1 cellular context compared by ENCODE assay signal in the genomic region with DNA sequence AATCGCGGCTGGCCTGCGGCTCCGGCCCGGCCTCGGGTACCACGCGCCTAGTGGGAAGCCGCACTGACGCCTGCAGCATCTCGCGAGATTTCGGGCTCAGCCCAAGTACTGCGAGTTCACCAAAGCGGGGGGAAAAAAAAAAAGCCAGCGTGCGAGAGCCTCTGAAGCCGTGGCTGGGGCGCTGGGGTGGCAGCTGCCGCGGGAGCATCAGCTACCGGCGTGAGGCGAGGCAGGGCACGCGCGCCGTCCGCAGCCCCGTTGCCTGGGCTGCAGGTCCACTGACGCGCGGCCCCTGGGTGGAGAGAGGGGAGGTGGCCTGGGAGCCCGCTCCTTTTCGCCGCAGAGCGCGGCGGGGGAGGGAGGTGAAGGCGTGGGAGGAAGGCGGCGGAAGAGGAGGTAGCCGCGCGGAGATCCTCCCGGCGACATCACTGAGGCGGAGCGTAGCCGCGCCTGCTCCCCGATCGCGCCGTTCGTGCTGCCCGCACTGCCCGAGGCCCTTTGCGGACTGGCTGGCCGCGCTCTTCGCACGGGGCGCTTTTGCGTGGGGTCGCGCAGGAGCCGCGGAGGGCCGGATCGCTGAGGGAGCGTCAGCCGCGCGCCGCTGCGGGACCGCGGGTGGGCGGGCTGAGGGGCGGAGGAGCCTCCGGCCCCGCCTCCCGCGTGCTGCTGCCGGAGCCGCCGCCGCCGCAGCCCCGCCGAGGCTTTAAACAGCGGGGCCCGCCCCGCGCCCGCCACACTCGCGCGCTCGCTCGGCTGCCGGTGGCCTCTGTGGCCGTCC.
TF ChIP-seq lines count a peak whose summit lies in the region.

A gene (plus strand): TSS at position 734 of the 778 bp plus-strand sequence. CDS start 189 bp downstream, outside the sequence.

TF ChIP-seq in HepG2, 621 proteins besides CTCF, POLR2A, EP300 and RAD21 (continued from another document and continues in another):
- TF ChIP-seq ZNF17 (CRISPR knock-in tag; IDR thresholded peaks at IDR 0.05) (no peak), JUND (CRISPR knock-in tag; IDR thresholded peaks at IDR 0.05) (no peak), GATA4 (IDR thresholded peaks at IDR 0.05; ENCODE audit: borderline replicate concordance, low read depth) (no peak), ZMYM2 (CRISPR knock-in tag; IDR thresholded peaks at IDR 0.05) (no peak), HNRNPH1 (optimal IDR thresholded peaks at IDR 0.05; ENCODE audit: low read depth, low read length) (no peak), HHEX (CRISPR knock-in tag; IDR thresholded peaks at IDR 0.05) (no peak), FLYWCH1 (CRISPR knock-in tag; IDR thresholded peaks at IDR 0.05) (no peak), ZNF83 (CRISPR knock-in tag; IDR thresholded peaks at IDR 0.05; ENCODE audit: borderline replicate concordance) (no peak), ATF1 (CRISPR knock-in tag; IDR thresholded peaks at IDR 0.05) (no peak), TBL1XR1 (IDR thresholded peaks at IDR 0.05; ENCODE audit: borderline replicate concordance, low read length, partially characterized antibody) (no peak), CC2D1A (CRISPR knock-in tag; IDR thresholded peaks at IDR 0.05) (no peak), KAT2B (IDR thresholded peaks at IDR 0.05; ENCODE audit: borderline replicate concordance, low read depth, low read length) (no peak), ZSCAN29 (CRISPR knock-in tag; conservative IDR thresholded peaks at IDR 0.05) (no peak; the same call in 1 of the 2 replicates), MIXL1 (CRISPR knock-in tag; IDR thresholded peaks at IDR 0.05) (no peak), ZNF615 (CRISPR knock-in tag; IDR thresholded peaks at IDR 0.05; ENCODE audit: borderline replicate concordance) (no peak), ZNF234 (CRISPR knock-in tag; conservative IDR thresholded peaks at IDR 0.05) (peak; percentile 83; the same call in 1 of the 2 replicates), ZNF674 (CRISPR knock-in tag; IDR thresholded peaks at IDR 0.05; ENCODE audit: low read depth) (0 out of 2 replicates have a peak, but pooled peaks have one; percentile 39), ASH2L (IDR thresholded peaks at IDR 0.05; ENCODE audit: insufficient read length, low read depth, low read length) (peak; percentile 67), MTA1 (CRISPR knock-in tag; IDR thresholded peaks at IDR 0.05; ENCODE audit: borderline replicate concordance) (no peak), BCL6 (CRISPR knock-in tag; IDR thresholded peaks at IDR 0.05) (no peak; the same call in 1 of the 2 replicates), REL (CRISPR knock-in tag; conservative IDR thresholded peaks at IDR 0.05) (no peak), ZFX (CRISPR knock-in tag; IDR thresholded peaks at IDR 0.05; ENCODE audit: low read depth) (peak; percentile 83), ZNF605 (CRISPR knock-in tag; IDR thresholded peaks at IDR 0.05) (no peak), ZKSCAN1 (IDR thresholded peaks at IDR 0.05; ENCODE audit: low read length) (no peak), NFKBIZ (CRISPR knock-in tag; IDR thresholded peaks at IDR 0.05) (no peak), POLR2G (IDR thresholded peaks at IDR 0.05; ENCODE audit: low read depth, low read length) (peak; percentile 75), NRL (CRISPR knock-in tag; IDR thresholded peaks at IDR 0.05; ENCODE audit: borderline replicate concordance) (peak; percentile 79; the same call in 1 of the 2 replicates), ZNF382 (CRISPR knock-in tag; IDR thresholded peaks at IDR 0.05; ENCODE audit: borderline replicate concordance) (no peak), FOXP1 (IDR thresholded peaks at IDR 0.05) (no peak), FOXP1 (CRISPR knock-in tag; IDR thresholded peaks at IDR 0.05) (no peak), KDM5A (IDR thresholded peaks at IDR 0.05; ENCODE audit: borderline replicate concordance, low read length) (no peak), SP140L (CRISPR knock-in tag; IDR thresholded peaks at IDR 0.05; ENCODE audit: borderline replicate concordance) (no peak), DNMT3B (CRISPR knock-in tag; conservative IDR thresholded peaks at IDR 0.05) (no peak), PAWR (CRISPR knock-in tag; IDR thresholded peaks at IDR 0.05; ENCODE audit: borderline replicate concordance) (no peak), ZNF546 (CRISPR knock-in tag; conservative IDR thresholded peaks at IDR 0.05) (peak; percentile 32; the same call in 1 of the 2 replicates), ZNF367 (CRISPR knock-in tag; IDR thresholded peaks at IDR 0.05; ENCODE audit: borderline replicate concordance) (no peak), ZNF33A (CRISPR knock-in tag; IDR thresholded peaks at IDR 0.05; ENCODE audit: borderline replicate concordance) (no peak), MXI1 (IDR thresholded peaks at IDR 0.05; ENCODE audit: borderline replicate concordance, low read depth, low read length) (0 out of 3 replicates have a peak, but pooled peaks have one; percentile 55), CHD2 (IDR thresholded peaks at IDR 0.05; ENCODE audit: low read depth, low read length) (peak; percentile 94), PHF20 (CRISPR knock-in tag; IDR thresholded peaks at IDR 0.05) (peak; percentile 69), IRX3 (CRISPR knock-in tag; IDR thresholded peaks at IDR 0.05; ENCODE audit: borderline replicate concordance, low read depth) (no peak), ZMYM4 (CRISPR knock-in tag; IDR thresholded peaks at IDR 0.05) (peak; percentile 66; the same call in 1 of the 2 replicates), ZNF773 (CRISPR knock-in tag; IDR thresholded peaks at IDR 0.05; ENCODE audit: borderline replicate concordance) (no peak), GATAD2A (CRISPR knock-in tag; IDR thresholded peaks at IDR 0.05) (no peak)
- TF ChIP-seq, protein P1, sequence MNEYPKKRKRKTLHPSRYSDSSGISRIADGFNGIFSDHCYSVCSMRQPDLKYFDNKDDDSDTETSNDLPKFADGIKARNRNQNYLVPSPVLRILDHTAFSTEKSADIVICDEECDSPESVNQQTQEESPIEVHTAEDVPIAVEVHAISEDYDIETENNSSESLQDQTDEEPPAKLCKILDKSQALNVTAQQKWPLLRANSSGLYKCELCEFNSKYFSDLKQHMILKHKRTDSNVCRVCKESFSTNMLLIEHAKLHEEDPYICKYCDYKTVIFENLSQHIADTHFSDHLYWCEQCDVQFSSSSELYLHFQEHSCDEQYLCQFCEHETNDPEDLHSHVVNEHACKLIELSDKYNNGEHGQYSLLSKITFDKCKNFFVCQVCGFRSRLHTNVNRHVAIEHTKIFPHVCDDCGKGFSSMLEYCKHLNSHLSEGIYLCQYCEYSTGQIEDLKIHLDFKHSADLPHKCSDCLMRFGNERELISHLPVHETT (CRISPR knock-in tag; conservative IDR thresholded peaks at IDR 0.05), result 0 out of 2 replicates have a peak, but pooled peaks have one; percentile 13
- TF ChIP-seq, protein P2, sequence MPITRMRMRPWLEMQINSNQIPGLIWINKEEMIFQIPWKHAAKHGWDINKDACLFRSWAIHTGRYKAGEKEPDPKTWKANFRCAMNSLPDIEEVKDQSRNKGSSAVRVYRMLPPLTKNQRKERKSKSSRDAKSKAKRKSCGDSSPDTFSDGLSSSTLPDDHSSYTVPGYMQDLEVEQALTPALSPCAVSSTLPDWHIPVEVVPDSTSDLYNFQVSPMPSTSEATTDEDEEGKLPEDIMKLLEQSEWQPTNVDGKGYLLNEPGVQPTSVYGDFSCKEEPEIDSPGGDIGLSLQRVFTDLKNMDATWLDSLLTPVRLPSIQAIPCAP (CRISPR knock-in tag; IDR thresholded peaks at IDR 0.05; ENCODE audit: low read depth), result no peak
- TF ChIP-seq, protein P3, sequence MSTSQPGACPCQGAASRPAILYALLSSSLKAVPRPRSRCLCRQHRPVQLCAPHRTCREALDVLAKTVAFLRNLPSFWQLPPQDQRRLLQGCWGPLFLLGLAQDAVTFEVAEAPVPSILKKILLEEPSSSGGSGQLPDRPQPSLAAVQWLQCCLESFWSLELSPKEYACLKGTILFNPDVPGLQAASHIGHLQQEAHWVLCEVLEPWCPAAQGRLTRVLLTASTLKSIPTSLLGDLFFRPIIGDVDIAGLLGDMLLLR (CRISPR knock-in tag; IDR thresholded peaks at IDR 0.05), result peak; percentile 64; the same call in 1 of the 2 replicates
- TF ChIP-seq, protein P4, sequence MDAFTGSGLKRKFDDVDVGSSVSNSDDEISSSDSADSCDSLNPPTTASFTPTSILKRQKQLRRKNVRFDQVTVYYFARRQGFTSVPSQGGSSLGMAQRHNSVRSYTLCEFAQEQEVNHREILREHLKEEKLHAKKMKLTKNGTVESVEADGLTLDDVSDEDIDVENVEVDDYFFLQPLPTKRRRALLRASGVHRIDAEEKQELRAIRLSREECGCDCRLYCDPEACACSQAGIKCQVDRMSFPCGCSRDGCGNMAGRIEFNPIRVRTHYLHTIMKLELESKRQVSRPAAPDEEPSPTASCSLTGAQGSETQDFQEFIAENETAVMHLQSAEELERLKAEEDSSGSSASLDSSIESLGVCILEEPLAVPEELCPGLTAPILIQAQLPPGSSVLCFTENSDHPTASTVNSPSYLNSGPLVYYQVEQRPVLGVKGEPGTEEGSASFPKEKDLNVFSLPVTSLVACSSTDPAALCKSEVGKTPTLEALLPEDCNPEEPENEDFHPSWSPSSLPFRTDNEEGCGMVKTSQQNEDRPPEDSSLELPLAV (CRISPR knock-in tag; conservative IDR thresholded peaks at IDR 0.05; ENCODE audit: low read depth), result no peak
- TF ChIP-seq, protein P5, sequence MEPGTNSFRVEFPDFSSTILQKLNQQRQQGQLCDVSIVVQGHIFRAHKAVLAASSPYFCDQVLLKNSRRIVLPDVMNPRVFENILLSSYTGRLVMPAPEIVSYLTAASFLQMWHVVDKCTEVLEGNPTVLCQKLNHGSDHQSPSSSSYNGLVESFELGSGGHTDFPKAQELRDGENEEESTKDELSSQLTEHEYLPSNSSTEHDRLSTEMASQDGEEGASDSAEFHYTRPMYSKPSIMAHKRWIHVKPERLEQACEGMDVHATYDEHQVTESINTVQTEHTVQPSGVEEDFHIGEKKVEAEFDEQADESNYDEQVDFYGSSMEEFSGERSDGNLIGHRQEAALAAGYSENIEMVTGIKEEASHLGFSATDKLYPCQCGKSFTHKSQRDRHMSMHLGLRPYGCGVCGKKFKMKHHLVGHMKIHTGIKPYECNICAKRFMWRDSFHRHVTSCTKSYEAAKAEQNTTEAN (CRISPR knock-in tag; conservative IDR thresholded peaks at IDR 0.05), result no peak
- TF ChIP-seq, protein P6, sequence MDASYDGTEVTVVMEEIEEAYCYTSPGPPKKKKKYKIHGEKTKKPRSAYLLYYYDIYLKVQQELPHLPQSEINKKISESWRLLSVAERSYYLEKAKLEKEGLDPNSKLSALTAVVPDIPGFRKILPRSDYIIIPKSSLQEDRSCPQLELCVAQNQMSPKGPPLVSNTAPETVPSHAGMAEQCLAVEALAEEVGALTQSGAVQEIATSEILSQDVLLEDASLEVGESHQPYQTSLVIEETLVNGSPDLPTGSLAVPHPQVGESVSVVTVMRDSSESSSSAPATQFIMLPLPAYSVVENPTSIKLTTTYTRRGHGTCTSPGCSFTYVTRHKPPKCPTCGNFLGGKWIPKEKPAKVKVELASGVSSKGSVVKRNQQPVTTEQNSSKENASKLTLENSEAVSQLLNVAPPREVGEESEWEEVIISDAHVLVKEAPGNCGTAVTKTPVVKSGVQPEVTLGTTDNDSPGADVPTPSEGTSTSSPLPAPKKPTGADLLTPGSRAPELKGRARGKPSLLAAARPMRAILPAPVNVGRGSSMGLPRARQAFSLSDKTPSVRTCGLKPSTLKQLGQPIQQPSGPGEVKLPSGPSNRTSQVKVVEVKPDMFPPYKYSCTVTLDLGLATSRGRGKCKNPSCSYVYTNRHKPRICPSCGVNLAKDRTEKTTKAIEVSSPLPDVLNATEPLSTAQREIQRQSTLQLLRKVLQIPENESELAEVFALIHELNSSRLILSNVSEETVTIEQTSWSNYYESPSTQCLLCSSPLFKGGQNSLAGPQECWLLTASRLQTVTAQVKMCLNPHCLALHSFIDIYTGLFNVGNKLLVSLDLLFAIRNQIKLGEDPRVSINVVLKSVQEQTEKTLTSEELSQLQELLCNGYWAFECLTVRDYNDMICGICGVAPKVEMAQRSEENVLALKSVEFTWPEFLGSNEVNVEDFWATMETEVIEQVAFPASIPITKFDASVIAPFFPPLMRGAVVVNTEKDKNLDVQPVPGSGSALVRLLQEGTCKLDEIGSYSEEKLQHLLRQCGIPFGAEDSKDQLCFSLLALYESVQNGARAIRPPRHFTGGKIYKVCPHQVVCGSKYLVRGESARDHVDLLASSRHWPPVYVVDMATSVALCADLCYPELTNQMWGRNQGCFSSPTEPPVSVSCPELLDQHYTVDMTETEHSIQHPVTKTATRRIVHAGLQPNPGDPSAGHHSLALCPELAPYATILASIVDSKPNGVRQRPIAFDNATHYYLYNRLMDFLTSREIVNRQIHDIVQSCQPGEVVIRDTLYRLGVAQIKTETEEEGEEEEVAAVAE (CRISPR knock-in tag; IDR thresholded peaks at IDR 0.05; ENCODE audit: borderline replicate concordance), result no peak
- TF ChIP-seq, protein P7, sequence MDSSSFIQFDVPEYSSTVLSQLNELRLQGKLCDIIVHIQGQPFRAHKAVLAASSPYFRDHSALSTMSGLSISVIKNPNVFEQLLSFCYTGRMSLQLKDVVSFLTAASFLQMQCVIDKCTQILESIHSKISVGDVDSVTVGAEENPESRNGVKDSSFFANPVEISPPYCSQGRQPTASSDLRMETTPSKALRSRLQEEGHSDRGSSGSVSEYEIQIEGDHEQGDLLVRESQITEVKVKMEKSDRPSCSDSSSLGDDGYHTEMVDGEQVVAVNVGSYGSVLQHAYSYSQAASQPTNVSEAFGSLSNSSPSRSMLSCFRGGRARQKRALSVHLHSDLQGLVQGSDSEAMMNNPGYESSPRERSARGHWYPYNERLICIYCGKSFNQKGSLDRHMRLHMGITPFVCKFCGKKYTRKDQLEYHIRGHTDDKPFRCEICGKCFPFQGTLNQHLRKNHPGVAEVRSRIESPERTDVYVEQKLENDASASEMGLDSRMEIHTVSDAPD (CRISPR knock-in tag; IDR thresholded peaks at IDR 0.05), result no peak
- TF ChIP-seq, protein P8, sequence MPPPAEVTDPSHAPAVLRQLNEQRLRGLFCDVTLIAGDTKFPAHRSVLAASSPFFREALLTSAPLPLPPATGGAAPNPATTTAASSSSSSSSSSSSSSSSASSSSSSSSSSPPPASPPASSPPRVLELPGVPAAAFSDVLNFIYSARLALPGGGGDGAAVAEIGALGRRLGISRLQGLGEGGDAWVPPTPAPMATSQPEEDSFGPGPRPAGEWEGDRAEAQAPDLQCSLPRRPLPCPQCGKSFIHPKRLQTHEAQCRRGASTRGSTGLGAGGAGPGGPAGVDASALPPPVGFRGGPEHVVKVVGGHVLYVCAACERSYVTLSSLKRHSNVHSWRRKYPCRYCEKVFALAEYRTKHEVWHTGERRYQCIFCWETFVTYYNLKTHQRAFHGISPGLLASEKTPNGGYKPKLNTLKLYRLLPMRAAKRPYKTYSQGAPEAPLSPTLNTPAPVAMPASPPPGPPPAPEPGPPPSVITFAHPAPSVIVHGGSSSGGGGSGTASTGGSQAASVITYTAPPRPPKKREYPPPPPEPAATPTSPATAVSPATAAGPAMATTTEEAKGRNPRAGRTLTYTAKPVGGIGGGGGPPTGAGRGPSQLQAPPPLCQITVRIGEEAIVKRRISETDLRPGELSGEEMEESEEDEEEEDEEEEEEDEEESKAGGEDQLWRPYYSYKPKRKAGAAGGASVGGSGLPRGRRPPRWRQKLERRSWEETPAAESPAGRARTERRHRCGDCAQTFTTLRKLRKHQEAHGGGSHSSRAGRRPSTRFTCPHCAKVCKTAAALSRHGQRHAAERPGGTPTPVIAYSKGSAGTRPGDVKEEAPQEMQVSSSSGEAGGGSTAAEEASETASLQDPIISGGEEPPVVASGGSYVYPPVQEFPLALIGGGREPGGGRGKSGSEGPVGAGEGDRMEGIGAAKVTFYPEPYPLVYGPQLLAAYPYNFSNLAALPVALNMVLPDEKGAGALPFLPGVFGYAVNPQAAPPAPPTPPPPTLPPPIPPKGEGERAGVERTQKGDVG (CRISPR knock-in tag; IDR thresholded peaks at IDR 0.05; ENCODE audit: borderline replicate concordance), result no peak; the same call in 1 of the 2 replicates
